1 cellular context compared by ENCODE assay signal in the genomic region with DNA sequence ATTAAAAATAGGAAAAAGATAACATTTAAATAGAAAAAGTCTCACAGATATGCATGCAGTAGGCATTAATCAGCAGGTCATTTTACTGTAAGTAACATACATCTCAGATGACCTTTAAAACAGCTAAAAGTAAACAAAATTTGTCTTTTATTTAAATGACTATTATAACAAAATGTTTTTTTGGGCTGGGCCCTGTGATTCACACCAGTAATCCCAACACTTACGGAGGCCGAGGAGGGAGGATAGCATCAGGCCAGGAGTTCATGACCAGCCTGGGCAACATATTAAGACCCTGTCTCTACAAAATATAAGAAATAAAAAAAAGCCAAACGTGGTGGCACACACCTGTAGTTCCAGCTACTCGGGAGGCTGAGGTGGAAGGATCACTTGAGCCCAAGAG.
TF ChIP-seq lines count a peak whose summit lies in the region.

No MANE protein-coding gene starts in this region.

TF ChIP-seq in IMR-90, 13 proteins besides CTCF, POLR2A, EP300 and RAD21 (continued from another document):
- TF ChIP-seq, protein P1, sequence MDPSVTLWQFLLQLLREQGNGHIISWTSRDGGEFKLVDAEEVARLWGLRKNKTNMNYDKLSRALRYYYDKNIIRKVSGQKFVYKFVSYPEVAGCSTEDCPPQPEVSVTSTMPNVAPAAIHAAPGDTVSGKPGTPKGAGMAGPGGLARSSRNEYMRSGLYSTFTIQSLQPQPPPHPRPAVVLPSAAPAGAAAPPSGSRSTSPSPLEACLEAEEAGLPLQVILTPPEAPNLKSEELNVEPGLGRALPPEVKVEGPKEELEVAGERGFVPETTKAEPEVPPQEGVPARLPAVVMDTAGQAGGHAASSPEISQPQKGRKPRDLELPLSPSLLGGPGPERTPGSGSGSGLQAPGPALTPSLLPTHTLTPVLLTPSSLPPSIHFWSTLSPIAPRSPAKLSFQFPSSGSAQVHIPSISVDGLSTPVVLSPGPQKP (IDR thresholded peaks at IDR 0.05; ENCODE audit: borderline replicate concordance, low read depth, low read length) = no peak
- TF ChIP-seq SMC3 (IDR thresholded peaks at IDR 0.05; ENCODE audit: low read depth, low read length) (no peak), MAZ (IDR thresholded peaks at IDR 0.05; ENCODE audit: borderline replicate concordance, low read depth, low read length) (no peak), CHD1 (IDR thresholded peaks at IDR 0.05; ENCODE audit: low read depth, low read length) (no peak)
